In genomic region chr11:10823152-10823579, GRCh38 we compare ENCODE assay signal across 17 cellular contexts. TPM values are rescaled to one million over a fixed set of nuclear protein-coding genes. Genes with fewer than 3 reads are reported as not detected.
A peak's percentile ranks its signal among the peaks of the same experiment; 100 is the strongest.
DNase-seq lines count a peak whose midpoint lies in the region; ATAC-seq and TF ChIP-seq lines count a peak whose summit lies in the region.
"Had no signal": no experiment of that assay in that cellular context is flagged by ENCODE, and none has a peak within 500 bp of the region (broad histone marks: within the 10 kb centered on the region; RNA-seq: fewer than 3 reads in every experiment).

No MANE protein-coding gene starts in this region.

- TF ChIP-seq CTCF in mucosa of descending colon (IDR thresholded peaks at IDR 0.05): no peak

- H3K9me3 ChIP-seq in mucosa of descending colon: no peaks in the 10 kb centered on the region
- H3K9me3 ChIP-seq: HAP-1, thoracic aorta had no signal

- H3K4me1 Mint-ChIP-seq in stimulated activated naive CD8-positive, alpha-beta T cell treated with anti-CD3 and anti-CD28 coated beads, Interleukin-15, Interleukin-2, amounts not matched to agents 100 ng/mL and 50 ng/mL, for 24 hours (ENCODE audit: low read depth): peaks cover 16% of the 10 kb centered on the region
- peaks cover 23% of the 10 kb centered on the region for H3K4me1 Mint-ChIP-seq in stimulated activated memory B cell treated with anti-CD40 and anti-IgM and Interleukin-4, amounts not matched to agents 10 μg/mL and 1 μg/mL and 100 μg/mL, for 72 hours
- H3K4me1 Mint-ChIP-seq: activated T-helper 17 cell treated with anti-CD3 and anti-CD28 coated beads, Interleukin-2, amount 50 U/mL, for 72 hours had no signal

- H3K9me3 Mint-ChIP-seq in stimulated activated naive CD8-positive, alpha-beta T cell treated with anti-CD3 and anti-CD28 coated beads, Interleukin-15, Interleukin-2, amounts not matched to agents 100 ng/mL and 50 ng/mL, for 24 hours: no peaks in the 10 kb centered on the region
- H3K9me3 Mint-ChIP-seq in stimulated activated memory B cell treated with anti-CD40 and anti-IgM and Interleukin-4, amounts not matched to agents 10 μg/mL and 1 μg/mL and 100 μg/mL, for 72 hours: no peaks in the 10 kb centered on the region
- H3K9me3 Mint-ChIP-seq: activated T-helper 17 cell treated with anti-CD3 and anti-CD28 coated beads, Interleukin-2, amount 50 U/mL, for 72 hours had no signal

- intact Hi-C loops in mucosa of descending colon (cut with DNase I, micrococcal nuclease): no loop called here

- H3K36me3 Mint-ChIP-seq in stimulated activated naive CD8-positive, alpha-beta T cell treated with anti-CD3 and anti-CD28 coated beads, Interleukin-15, Interleukin-2, amounts not matched to agents 100 ng/mL and 50 ng/mL, for 24 hours (ENCODE audit: low read depth): peaks cover 7% of the 10 kb centered on the region
- H3K36me3 Mint-ChIP-seq in stimulated activated memory B cell treated with anti-CD40 and anti-IgM and Interleukin-4, amounts not matched to agents 10 μg/mL and 1 μg/mL and 100 μg/mL, for 72 hours: peaks cover 17% of the 10 kb centered on the region

- no peaks in the 10 kb centered on the region for H3K27me3 Mint-ChIP-seq in stimulated activated naive CD8-positive, alpha-beta T cell treated with anti-CD3 and anti-CD28 coated beads, Interleukin-15, Interleukin-2, amounts not matched to agents 100 ng/mL and 50 ng/mL, for 24 hours
- no peaks in the 10 kb centered on the region for H3K27me3 Mint-ChIP-seq in stimulated activated memory B cell treated with anti-CD40 and anti-IgM and Interleukin-4, amounts not matched to agents 10 μg/mL and 1 μg/mL and 100 μg/mL, for 72 hours
- H3K27me3 Mint-ChIP-seq: activated T-helper 17 cell treated with anti-CD3 and anti-CD28 coated beads, Interleukin-2, amount 50 U/mL, for 72 hours had no signal

- H3K4me3 Mint-ChIP-seq in stimulated activated naive CD8-positive, alpha-beta T cell treated with anti-CD3 and anti-CD28 coated beads, Interleukin-15, Interleukin-2, amounts not matched to agents 100 ng/mL and 50 ng/mL, for 24 hours: no peak overlapping the region
- H3K4me3 Mint-ChIP-seq in stimulated activated memory B cell treated with anti-CD40 and anti-IgM and Interleukin-4, amounts not matched to agents 10 μg/mL and 1 μg/mL and 100 μg/mL, for 72 hours: no peak overlapping the region
- H3K4me3 Mint-ChIP-seq: activated T-helper 17 cell treated with anti-CD3 and anti-CD28 coated beads, Interleukin-2, amount 50 U/mL, for 72 hours had no signal

- ATAC-seq in stimulated activated naive CD8-positive, alpha-beta T cell treated with anti-CD3 and anti-CD28 coated beads, Interleukin-15, Interleukin-2, amounts not matched to agents 100 U/mL and 50 U/mL, for 24 hours: no peak
- ATAC-seq in mucosa of descending colon (peak; percentile 81), GM19463 (IDR thresholded peaks at IDR 0.05; ENCODE audit: unreplicated experiment) (no peak)
- ATAC-seq in stimulated activated memory B cell treated with anti-CD40 and anti-IgM and Interleukin-4, amounts not matched to agents 10 μg/mL and 1 μg/mL and 100 μg/mL, for 72 hours: no peak
- ATAC-seq: activated T-helper 17 cell treated with anti-CD3 and anti-CD28 coated beads, Interleukin-2, amount 50 U/mL, for 72 hours had no signal

- no peak for DNase-seq in stimulated activated naive CD8-positive, alpha-beta T cell treated with anti-CD3 and anti-CD28 coated beads, Interleukin-15, Interleukin-2, amounts not matched to agents 100 U/mL and 50 U/mL, for 24 hours
- DNase-seq in amniotic epithelial cell (ENCODE audit: low read depth) (peak; percentile 37), mucosa of descending colon (no peak), germinal center (ENCODE audit: low spot score) (no peak), HT-29 (ENCODE audit: low spot score) (no peak)
- DNase-seq: activated CD4-positive, alpha-beta T cell treated with anti-CD3 and anti-CD28 coated beads, Interleukin-2, amount 50 U/mL, for 48 hours; Kasumi-1; kidney; NCI-H1694 treated with DMSO at 0.1 percent for 48 hours; NCI-H446 treated with DMSO at 0.1 percent for 48 hours had no signal

- H3K4me1 ChIP-seq in mucosa of descending colon (ENCODE audit: low read depth): peaks cover 4% of the 10 kb centered on the region
- H3K4me1 ChIP-seq: HAP-1 had no signal

- no peaks in the 10 kb centered on the region for H3K36me3 ChIP-seq in mucosa of descending colon (ENCODE audit: low read depth)
- H3K36me3 ChIP-seq: cardiac muscle cell, HAP-1, thoracic aorta had no signal

- H3K27ac Mint-ChIP-seq in stimulated activated naive CD8-positive, alpha-beta T cell treated with anti-CD3 and anti-CD28 coated beads, Interleukin-15, Interleukin-2, amounts not matched to agents 100 ng/mL and 50 ng/mL, for 24 hours: peak overlapping the region; percentile 66
- no peak overlapping the region for H3K27ac Mint-ChIP-seq in stimulated activated memory B cell treated with anti-CD40 and anti-IgM and Interleukin-4, amounts not matched to agents 10 μg/mL and 1 μg/mL and 100 μg/mL, for 72 hours
- H3K27ac Mint-ChIP-seq: activated T-helper 17 cell treated with anti-CD3 and anti-CD28 coated beads, Interleukin-2, amount 50 U/mL, for 72 hours had no signal

- H3K4me3 ChIP-seq in mucosa of descending colon: no peak overlapping the region
- H3K4me3 ChIP-seq: cardiac muscle cell, HAP-1, thoracic aorta had no signal

RNA-seq across cellular contexts. Expression of gene EIF4G2, which starts 14.4 kb away (rescaled TPM):
- total RNA-seq in mucosa of descending colon: 100 to 1,000 TPM; 776 to 976 (median 934) TPM
- total RNA-seq in HT-29 (2014; rRNA removed; shearing (Covaris generic)): 514 and 533 TPM in 2 replicates

RNA-seq across cellular contexts. Expression of gene ZBED5, which starts 34.7 kb away (rescaled TPM):
- 10 to 100 TPM; 39.5 to 54.2 (median 42.6) TPM for total RNA-seq in mucosa of descending colon
- 16.1 and 16.6 TPM in 2 replicates for total RNA-seq in HT-29 (2014; rRNA removed; shearing (Covaris generic))
